ENCODE assay signal across 8 cellular contexts in the genomic region with DNA sequence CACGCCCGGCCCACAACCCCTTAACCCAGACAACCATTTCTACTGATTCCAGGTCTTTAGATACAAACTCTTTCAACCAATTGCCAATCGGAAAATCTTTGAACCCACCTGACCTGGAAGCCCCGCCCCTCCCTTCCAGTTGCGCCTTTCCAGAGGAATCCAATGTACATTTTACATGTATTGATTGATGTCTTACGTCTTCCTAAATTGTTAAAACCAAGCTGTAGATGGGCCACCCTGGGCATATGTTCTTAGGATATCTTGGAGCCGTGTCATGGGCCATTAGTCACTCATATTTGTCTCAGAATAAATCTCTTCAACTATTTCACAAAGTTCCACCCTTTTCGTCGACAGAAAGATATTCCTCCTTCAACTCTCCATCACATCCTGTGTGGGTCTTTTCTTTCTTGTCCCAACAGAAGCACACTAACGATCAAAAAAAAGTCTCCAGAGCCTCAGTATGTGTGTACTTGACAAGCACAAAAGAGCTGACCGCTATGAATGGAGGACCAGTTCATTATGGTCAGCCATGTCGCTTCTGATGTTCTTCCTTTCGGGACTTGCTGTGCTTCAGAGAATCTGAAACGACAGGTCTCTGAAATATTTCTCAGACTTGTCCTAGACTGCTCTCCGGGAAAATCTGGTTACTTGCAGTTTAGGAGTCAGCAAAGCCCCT. TPM values are rescaled to one million over a fixed set of nuclear protein-coding genes. Genes with fewer than 3 reads are reported as not detected.
DNase-seq lines count a peak whose midpoint lies in the region; ATAC-seq lines count a peak whose summit lies in the region.

No MANE protein-coding gene starts in this region.

- peaks cover 0 to 14% (median 11%) of the 10 kb centered on the region in 5 donors for H3K36me3 ChIP-seq in subcutaneous abdominal adipose tissue (ENCODE audit: control insufficient read depth in 5 of 5, insufficient read depth in 5 of 5, low read length in 5 of 5)

- CTCF ChIA-PET in activated CD8-positive, alpha-beta T cell treated with anti-CD3 and anti-CD28 coated beads, Interleukin-2, amount 10 ng/mL, durations not matched to agents 7 days and 5 days (lab: Charles Lee) = no interaction called here

- POLR2A ChIA-PET in activated CD8-positive, alpha-beta T cell treated with anti-CD3 and anti-CD28 coated beads, Interleukin-2, amount 10 ng/mL, durations not matched to agents 7 days and 5 days (lab: Charles Lee) = interaction anchor here (0.6 to 1.4 kb wide), 3 partner anchors 42 to 659 kb away, joined by 3 to 4 read pairs (median 4); a partner anchor contains a TSS

- H3K27me3 ChIP-seq in subcutaneous abdominal adipose tissue (ENCODE audit: control insufficient read depth in 5 of 5, insufficient read depth in 4 of 5, low read length in 5 of 5) = no peaks in the 10 kb centered on the region

- DNase-seq in NCI-H146 (lab: John Stamatoyannopoulos, UW) (peak; percentile 72), NCI-H146 treated with DMSO at 0.1 percent for 48 hours (lab: John Stamatoyannopoulos, UW; ENCODE audit: unreplicated experiment) (no peak), iPS-NIHi11 (ENCODE audit: low spot score) (peak; percentile 18), COLO829 (ENCODE audit: low spot score) (no peak), DMS114 treated with DMSO at 0.1 percent for 48 hours (lab: John Stamatoyannopoulos, UW; ENCODE audit: unreplicated experiment) (no peak)
- no peak for DNase-seq in activated CD8-positive, alpha-beta T cell treated with anti-CD3 and anti-CD28 coated beads, Interleukin-2, amount 10 ng/mL, durations not matched to agents 7 days and 5 days

- peak overlapping the region; percentile 94 for H3K4me3 Mint-ChIP-seq in activated CD8-positive, alpha-beta T cell treated with anti-CD3 and anti-CD28 coated beads, Interleukin-2, amount 10 ng/mL, durations not matched to agents 7 days and 5 days

- ATAC-seq in HG02943 (IDR thresholded peaks at IDR 0.05; ENCODE audit: low read depth, unreplicated experiment) = peak; percentile 30
- ATAC-seq in activated CD8-positive, alpha-beta T cell treated with anti-CD3 and anti-CD28 coated beads, Interleukin-2, amount 10 ng/mL, durations not matched to agents 7 days and 5 days = peak; percentile 4

- H3K27ac ChIP-seq in subcutaneous abdominal adipose tissue (ENCODE audit: low read depth, low read length) = no peak overlapping the region

- peak overlapping the region; percentile 79 to 96 (median 94) for H3K4me3 ChIP-seq in subcutaneous abdominal adipose tissue (ENCODE audit: low read depth in 1 of 5, low read length in 5 of 5)

- H3K27ac Mint-ChIP-seq in activated CD8-positive, alpha-beta T cell treated with anti-CD3 and anti-CD28 coated beads, Interleukin-2, amount 10 ng/mL, durations not matched to agents 7 days and 5 days = peak overlapping the region; percentile 94

- peaks cover 0 to 6% (median 0%) of the 10 kb centered on the region in 5 donors for H3K9me3 ChIP-seq in subcutaneous abdominal adipose tissue (ENCODE audit: control insufficient read depth in 5 of 5, low read length in 5 of 5)

- H3K4me1 Mint-ChIP-seq in activated CD8-positive, alpha-beta T cell treated with anti-CD3 and anti-CD28 coated beads, Interleukin-2, amount 10 ng/mL, durations not matched to agents 7 days and 5 days (ENCODE audit: low read depth) = peaks cover 23% of the 10 kb centered on the region

- peak overlapping the region in 4 of 5 donors; percentile 83 to 91 (median 88) for H3K9ac ChIP-seq in subcutaneous abdominal adipose tissue (ENCODE audit: low read length in 5 of 5)

- H3K27me3 Mint-ChIP-seq in activated CD8-positive, alpha-beta T cell treated with anti-CD3 and anti-CD28 coated beads, Interleukin-2, amount 10 ng/mL, durations not matched to agents 7 days and 5 days (ENCODE audit: low read depth) = no peaks in the 10 kb centered on the region

- H3K36me3 Mint-ChIP-seq in activated CD8-positive, alpha-beta T cell treated with anti-CD3 and anti-CD28 coated beads, Interleukin-2, amount 10 ng/mL, durations not matched to agents 7 days and 5 days (ENCODE audit: low read depth) = peaks cover 50% of the 10 kb centered on the region

- peaks cover 29% of the 10 kb centered on the region for H3K9me3 Mint-ChIP-seq in activated CD8-positive, alpha-beta T cell treated with anti-CD3 and anti-CD28 coated beads, Interleukin-2, amount 10 ng/mL, durations not matched to agents 7 days and 5 days (ENCODE audit: insufficient read depth)

- peaks cover 4 to 22% (median 19%) of the 10 kb centered on the region in 5 donors for H3K4me1 ChIP-seq in subcutaneous abdominal adipose tissue (ENCODE audit: control insufficient read depth in 5 of 5, insufficient read depth in 5 of 5, low read length in 5 of 5)

RNA-seq across cellular contexts. Expression of a gene that starts 0.6 kb away (rescaled TPM):
- 10 to 100 TPM; 13.7 to 19.6 TPM for total RNA-seq in activated CD8-positive, alpha-beta T cell treated with anti-CD3 and anti-CD28 coated beads, Interleukin-2, amount 10 ng/mL, durations not matched to agents 7 days and 5 days

RNA-seq across cellular contexts. Expression of a gene that starts 22.4 kb away (rescaled TPM):
- total RNA-seq in activated CD8-positive, alpha-beta T cell treated with anti-CD3 and anti-CD28 coated beads, Interleukin-2, amount 10 ng/mL, durations not matched to agents 7 days and 5 days = under 1 TPM; 0.16 TPM

RNA-seq across cellular contexts. Expression of a gene that starts 23.6 kb away (rescaled TPM):
- 10 to 100 TPM; 11.6 to 12.2 TPM for total RNA-seq in activated CD8-positive, alpha-beta T cell treated with anti-CD3 and anti-CD28 coated beads, Interleukin-2, amount 10 ng/mL, durations not matched to agents 7 days and 5 days

RNA-seq across cellular contexts. Expression of a gene that starts 42.8 kb away (rescaled TPM):
- 1 to 10 TPM; 7.6 to 9.1 TPM for total RNA-seq in activated CD8-positive, alpha-beta T cell treated with anti-CD3 and anti-CD28 coated beads, Interleukin-2, amount 10 ng/mL, durations not matched to agents 7 days and 5 days

RNA-seq across cellular contexts. Expression of a gene that starts 44.9 kb away (rescaled TPM):
- 10 to 100 TPM; 27.4 to 28.0 TPM for total RNA-seq in activated CD8-positive, alpha-beta T cell treated with anti-CD3 and anti-CD28 coated beads, Interleukin-2, amount 10 ng/mL, durations not matched to agents 7 days and 5 days

Comparison
In these comparisons a context has a peak if more than half of its experiments do, and no peak if none do; other contexts are left out.
1. DNase-seq: peak in NCI-H146 (single experiment) and iPS-NIHi11 (single experiment); none in NCI-H146 treated with DMSO at 0.1 percent for 48 hours (single experiment), activated CD8-positive, alpha-beta T cell treated with anti-CD3 and anti-CD28 coated beads, Interleukin-2, amount 10 ng/mL, durations not matched to agents 7 days and 5 days (single experiment), COLO829 (single experiment) and DMS114 treated with DMSO at 0.1 percent for 48 hours (single experiment).